Comparison of ENCODE assay signal across 11 cellular contexts in genomic region chr9:17627641-17628040, GRCh38. TPM values are rescaled to one million over a fixed set of nuclear protein-coding genes. Genes with fewer than 3 reads are reported as not detected.
DNase-seq lines count a peak whose midpoint lies in the region.
"Had no signal": no experiment of that assay in that cellular context is flagged by ENCODE, and none has a peak within 500 bp of the region (broad histone marks: within the 10 kb centered on the region; RNA-seq: fewer than 3 reads in every experiment).

No MANE protein-coding gene starts in this region.

- DNase-seq in EH (ENCODE audit: low read depth) (peak; percentile 59), NCI-H1694 (lab: John Stamatoyannopoulos, UW) (peak; percentile 83), NCI-H69 (lab: John Stamatoyannopoulos, UW) (peak; percentile 98), iris pigment epithelial cell (ENCODE audit: low read depth) (peak; percentile 11), SK-N-DZ (ENCODE audit: low spot score) (no peak), foreskin melanocyte (no peak), islet precursor cell (no peak), inferior parietal cortex (ENCODE audit: extremely low spot score) (no peak)
- DNase-seq: activated naive CD8-positive, alpha-beta T cell treated with anti-CD3 and anti-CD28 coated beads for 36 hours; mesendoderm; SW 1271 had no signal

RNA-seq across cellular contexts. Expression of gene SH3GL2, which starts 48.8 kb away (rescaled TPM):
- 0.65 TPM in 1 of 2 replicates, not detected in the other for polyA plus RNA-seq in SK-N-DZ (2014; cell fraction: cytosol; rRNA removed)
- 0.20 TPM in 1 of 2 replicates, not detected in the other for polyA plus RNA-seq in SK-N-DZ (2014; cell fraction: nucleus; rRNA removed)

Comparison
In these comparisons a context has a peak if more than half of its experiments do, and no peak if none do; other contexts are left out.
1. DNase-seq: peak in EH (single experiment), NCI-H1694 (single experiment), NCI-H69 (single experiment) and iris pigment epithelial cell (single experiment); none in SK-N-DZ (single experiment), foreskin melanocyte (single experiment), islet precursor cell (single experiment) and inferior parietal cortex (single experiment).